In genomic region chr10:71258446-71259145, GRCh38 we compare ENCODE assay signal across 3 cellular contexts.
A peak's percentile ranks its signal among the peaks of the same experiment; 100 is the strongest.
TF ChIP-seq lines count a peak whose summit lies in the region.

No MANE protein-coding gene starts in this region.

TF ChIP-seq in SK-N-SH, 30 proteins besides CTCF, POLR2A, EP300 and RAD21:
- TF ChIP-seq POLR2AphosphoS5 (IDR thresholded peaks at IDR 0.05; ENCODE audit: low read depth, low read length) = no peak
- no peak for TF ChIP-seq CHD2 (IDR thresholded peaks at IDR 0.05; ENCODE audit: low read length, partially characterized antibody)
- no peak for TF ChIP-seq FOXJ3 (CRISPR knock-in tag; IDR thresholded peaks at IDR 0.05)
- no peak for TF ChIP-seq REST (IDR thresholded peaks at IDR 0.05; ENCODE audit: low read depth, low read length)
- TF ChIP-seq, protein P1, sequence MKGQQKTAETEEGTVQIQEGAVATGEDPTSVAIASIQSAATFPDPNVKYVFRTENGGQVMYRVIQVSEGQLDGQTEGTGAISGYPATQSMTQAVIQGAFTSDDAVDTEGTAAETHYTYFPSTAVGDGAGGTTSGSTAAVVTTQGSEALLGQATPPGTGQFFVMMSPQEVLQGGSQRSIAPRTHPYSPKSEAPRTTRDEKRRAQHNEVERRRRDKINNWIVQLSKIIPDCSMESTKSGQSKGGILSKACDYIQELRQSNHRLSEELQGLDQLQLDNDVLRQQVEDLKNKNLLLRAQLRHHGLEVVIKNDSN (IDR thresholded peaks at IDR 0.05; ENCODE audit: borderline replicate concordance, low read depth) = no peak
- TF ChIP-seq, protein P2, sequence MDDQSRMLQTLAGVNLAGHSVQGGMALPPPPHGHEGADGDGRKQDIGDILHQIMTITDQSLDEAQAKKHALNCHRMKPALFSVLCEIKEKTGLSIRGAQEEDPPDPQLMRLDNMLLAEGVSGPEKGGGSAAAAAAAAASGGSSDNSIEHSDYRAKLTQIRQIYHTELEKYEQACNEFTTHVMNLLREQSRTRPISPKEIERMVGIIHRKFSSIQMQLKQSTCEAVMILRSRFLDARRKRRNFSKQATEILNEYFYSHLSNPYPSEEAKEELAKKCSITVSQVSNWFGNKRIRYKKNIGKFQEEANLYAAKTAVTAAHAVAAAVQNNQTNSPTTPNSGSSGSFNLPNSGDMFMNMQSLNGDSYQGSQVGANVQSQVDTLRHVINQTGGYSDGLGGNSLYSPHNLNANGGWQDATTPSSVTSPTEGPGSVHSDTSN (IDR thresholded peaks at IDR 0.05) = no peak
- TF ChIP-seq TCF12 (IDR thresholded peaks at IDR 0.05) = no peak
- TF ChIP-seq SIN3A (IDR thresholded peaks at IDR 0.05; ENCODE audit: borderline replicate concordance, low read depth, low read length) = no peak

TF ChIP-seq in SK-N-SH treated with all-trans-retinoic acid at 6 μM for 48 hours, 23 proteins besides CTCF, POLR2A, EP300 and RAD21:
- no peak for TF ChIP-seq ZFP30 (CRISPR knock-in tag; IDR thresholded peaks at IDR 0.05)
- no peak for TF ChIP-seq ISL1 (CRISPR knock-in tag; IDR thresholded peaks at IDR 0.05)
- no peak for TF ChIP-seq OSR1 (CRISPR knock-in tag; IDR thresholded peaks at IDR 0.05)
- no peak for TF ChIP-seq ZNF565 (CRISPR knock-in tag; conservative IDR thresholded peaks at IDR 0.05; ENCODE audit: low read depth)
- no peak for TF ChIP-seq ZNF70 (CRISPR knock-in tag; IDR thresholded peaks at IDR 0.05)
- TF ChIP-seq, protein P3, sequence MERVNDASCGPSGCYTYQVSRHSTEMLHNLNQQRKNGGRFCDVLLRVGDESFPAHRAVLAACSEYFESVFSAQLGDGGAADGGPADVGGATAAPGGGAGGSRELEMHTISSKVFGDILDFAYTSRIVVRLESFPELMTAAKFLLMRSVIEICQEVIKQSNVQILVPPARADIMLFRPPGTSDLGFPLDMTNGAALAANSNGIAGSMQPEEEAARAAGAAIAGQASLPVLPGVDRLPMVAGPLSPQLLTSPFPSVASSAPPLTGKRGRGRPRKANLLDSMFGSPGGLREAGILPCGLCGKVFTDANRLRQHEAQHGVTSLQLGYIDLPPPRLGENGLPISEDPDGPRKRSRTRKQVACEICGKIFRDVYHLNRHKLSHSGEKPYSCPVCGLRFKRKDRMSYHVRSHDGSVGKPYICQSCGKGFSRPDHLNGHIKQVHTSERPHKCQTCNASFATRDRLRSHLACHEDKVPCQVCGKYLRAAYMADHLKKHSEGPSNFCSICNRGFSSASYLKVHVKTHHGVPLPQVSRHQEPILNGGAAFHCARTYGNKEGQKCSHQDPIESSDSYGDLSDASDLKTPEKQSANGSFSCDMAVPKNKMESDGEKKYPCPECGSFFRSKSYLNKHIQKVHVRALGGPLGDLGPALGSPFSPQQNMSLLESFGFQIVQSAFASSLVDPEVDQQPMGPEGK (CRISPR knock-in tag; IDR thresholded peaks at IDR 0.05; ENCODE audit: borderline replicate concordance) = no peak
- no peak for TF ChIP-seq PPARA (CRISPR knock-in tag; IDR thresholded peaks at IDR 0.05; ENCODE audit: borderline replicate concordance)
- TF ChIP-seq POU6F1 (CRISPR knock-in tag; IDR thresholded peaks at IDR 0.05; ENCODE audit: borderline replicate concordance, low read depth) = no peak
- no peak for TF ChIP-seq CSRNP3 (CRISPR knock-in tag; IDR thresholded peaks at IDR 0.05)
- TF ChIP-seq TCF4 (CRISPR knock-in tag; IDR thresholded peaks at IDR 0.05; ENCODE audit: borderline replicate concordance) = no peak
TF ChIP-seq in SK-N-SH treated with all-trans-retinoic acid at 6 μM for 48 hours: peak in this region for 0.

TF ChIP-seq in HepG2, 621 proteins besides CTCF, POLR2A, EP300 and RAD21:
- peak; percentile 70 for TF ChIP-seq ZNF768 (CRISPR knock-in tag; IDR thresholded peaks at IDR 0.05)
- TF ChIP-seq YEATS2 (CRISPR knock-in tag; IDR thresholded peaks at IDR 0.05; ENCODE audit: borderline replicate concordance) = no peak
